In the genomic region with DNA sequence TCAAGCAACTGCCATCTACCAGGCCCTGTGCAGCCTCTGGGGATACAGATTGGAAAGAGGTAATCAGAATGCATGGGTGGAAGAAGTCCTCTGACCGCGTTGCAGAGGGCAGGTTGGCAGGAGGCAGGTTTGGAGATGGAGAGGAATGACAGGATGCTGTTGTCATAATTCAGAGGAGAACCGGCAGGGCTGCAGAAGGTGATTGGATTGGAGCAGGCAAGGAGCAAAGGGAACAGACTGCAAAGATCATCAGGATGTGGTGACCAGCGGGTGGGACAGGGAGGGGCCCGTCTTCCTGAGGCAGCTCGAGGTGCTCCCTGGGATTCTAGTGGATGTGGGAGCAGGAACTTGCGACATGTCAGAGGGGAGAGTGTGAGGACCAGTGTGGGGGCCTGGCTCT, we compare ENCODE assay signal across 10 cellular contexts.
A peak's percentile ranks its signal among the peaks of the same experiment; 100 is the strongest.
DNase-seq lines count a peak whose midpoint lies in the region; ATAC-seq, FAIRE-seq and TF ChIP-seq lines count a peak whose summit lies in the region.
"Had no signal": no experiment of that assay in that cellular context is flagged by ENCODE, and none has a peak within 500 bp of the region (broad histone marks: within the 10 kb centered on the region; RNA-seq: fewer than 3 reads in every experiment).

No MANE protein-coding gene starts in this region.

- peaks cover 78% of the 10 kb centered on the region for H3K79me2 ChIP-seq in astrocyte (ENCODE audit: insufficient read depth, low read length)

- H3K4me3 ChIP-seq in astrocyte (ENCODE audit: insufficient read depth, low read depth, low read length) (no peak overlapping the region), upper lobe of left lung (no peak overlapping the region)

- H3K4me2 ChIP-seq in astrocyte (ENCODE audit: low read length), result peak overlapping the region; percentile 24

- peak overlapping the region; percentile 69 for H3K9ac ChIP-seq in astrocyte (ENCODE audit: low read length)

- no peak for ATAC-seq in activated naive CD8-positive, alpha-beta T cell treated with anti-CD3 and anti-CD28 coated beads, Interleukin-2, amount 10 ng/mL, durations not matched to agents 7 days and 5 days (ENCODE audit: low read depth)
- ATAC-seq in natural killer cell (no peak), upper lobe of left lung (ENCODE audit: low FRiP score in 2 of 2) (no peak)
- ATAC-seq: naive thymus-derived CD4-positive, alpha-beta T cell had no signal

- intact Hi-C loops in natural killer cell (cut with micrococcal nuclease), result no loop called here

- peaks cover 1% of the 10 kb centered on the region for H3K36me3 Mint-ChIP-seq in activated naive CD8-positive, alpha-beta T cell treated with anti-CD3 and anti-CD28 coated beads, Interleukin-2, amount 10 ng/mL, durations not matched to agents 7 days and 5 days
- H3K36me3 Mint-ChIP-seq in activated naive CD8-positive, alpha-beta T cell treated with anti-CD3 and anti-CD28 coated beads for 36 hours, result no peaks in the 10 kb centered on the region
- H3K36me3 Mint-ChIP-seq in astrocyte (ENCODE audit: low read depth, unreplicated experiment), result peaks cover 8% of the 10 kb centered on the region
- no peaks in the 10 kb centered on the region for H3K36me3 Mint-ChIP-seq in natural killer cell

- H4K20me1 ChIP-seq in astrocyte (ENCODE audit: insufficient read depth, low read length), result peaks cover 92% of the 10 kb centered on the region

- peaks cover 2% of the 10 kb centered on the region for H3K36me3 ChIP-seq in astrocyte (ENCODE audit: insufficient read depth, low read length)
- H3K36me3 ChIP-seq in upper lobe of left lung, result peaks cover 0 to 11% (median 2%) of the 10 kb centered on the region in 4 donors

- H3K27ac ChIP-seq in astrocyte (ENCODE audit: low read depth, low read length) (peak overlapping the region; percentile 87), upper lobe of left lung (peak overlapping the region; percentile 83 to 92 (median 88))

- H3K27me3 ChIP-seq in astrocyte (ENCODE audit: insufficient read depth, low read length) (no peaks in the 10 kb centered on the region), upper lobe of left lung (no peaks in the 10 kb centered on the region)

- POLR2A ChIA-PET in activated naive CD8-positive, alpha-beta T cell treated with anti-CD3 and anti-CD28 coated beads, Interleukin-2, amount 10 ng/mL, durations not matched to agents 7 days and 5 days (lab: Charles Lee), result no interaction called here

- H2AFZ ChIP-seq in astrocyte (ENCODE audit: low read depth, low read length), result no peak overlapping the region

- no peak for DNase-seq in activated naive CD8-positive, alpha-beta T cell treated with anti-CD3 and anti-CD28 coated beads, Interleukin-2, amount 10 ng/mL, durations not matched to agents 7 days and 5 days
- DNase-seq in activated naive CD8-positive, alpha-beta T cell treated with anti-CD3 and anti-CD28 coated beads for 36 hours, result no peak
- no peak for DNase-seq in astrocyte (ENCODE audit: low read depth)
- no peak for DNase-seq in natural killer cell
- DNase-seq in upper lobe of left lung, result no peak
- DNase-seq in KG1 (lab: John Stamatoyannopoulos, UW), result no peak
- DNase-seq in globus pallidus (ENCODE audit: low spot score), result no peak
- DNase-seq in Ammon's horn (ENCODE audit: low spot score), result no peak
- DNase-seq: naive thymus-derived CD4-positive, alpha-beta T cell; T-helper 9 cell had no signal

- H3K27ac Mint-ChIP-seq in activated naive CD8-positive, alpha-beta T cell treated with anti-CD3 and anti-CD28 coated beads, Interleukin-2, amount 10 ng/mL, durations not matched to agents 7 days and 5 days, result peak overlapping the region; percentile 47
- no peak overlapping the region for H3K27ac Mint-ChIP-seq in activated naive CD8-positive, alpha-beta T cell treated with anti-CD3 and anti-CD28 coated beads for 36 hours
- H3K27ac Mint-ChIP-seq in astrocyte (ENCODE audit: unreplicated experiment) (peak overlapping the region; percentile 89), natural killer cell (peak overlapping the region; percentile 51 to 95)

- H3K4me1 Mint-ChIP-seq in activated naive CD8-positive, alpha-beta T cell treated with anti-CD3 and anti-CD28 coated beads, Interleukin-2, amount 10 ng/mL, durations not matched to agents 7 days and 5 days, result peaks cover 18% of the 10 kb centered on the region
- H3K4me1 Mint-ChIP-seq in activated naive CD8-positive, alpha-beta T cell treated with anti-CD3 and anti-CD28 coated beads for 36 hours, result peaks cover 7% of the 10 kb centered on the region
- peaks cover 37% of the 10 kb centered on the region for H3K4me1 Mint-ChIP-seq in astrocyte (ENCODE audit: low read depth, unreplicated experiment)
- peaks cover 57 to 93% of the 10 kb centered on the region in 2 donors for H3K4me1 Mint-ChIP-seq in natural killer cell

- TF ChIP-seq POLR2A in upper lobe of left lung (IDR thresholded peaks at IDR 0.05), result no peak

- TF ChIP-seq CTCF in astrocyte (IDR thresholded peaks at IDR 0.05; ENCODE audit: insufficient read depth, low read depth, low read length), result no peak
- TF ChIP-seq CTCF in natural killer cell (IDR thresholded peaks at IDR 0.05), result no peak
- TF ChIP-seq CTCF in upper lobe of left lung (IDR thresholded peaks at IDR 0.05), result no peak

- peaks cover 42% of the 10 kb centered on the region for H3K4me1 ChIP-seq in astrocyte (ENCODE audit: insufficient read depth, low read length)
- peaks cover 71 to 90% (median 79%) of the 10 kb centered on the region in 4 donors for H3K4me1 ChIP-seq in upper lobe of left lung

- no peak for TF ChIP-seq EP300 in upper lobe of left lung (IDR thresholded peaks at IDR 0.05)

- no peak overlapping the region for H3K4me3 Mint-ChIP-seq in activated naive CD8-positive, alpha-beta T cell treated with anti-CD3 and anti-CD28 coated beads, Interleukin-2, amount 10 ng/mL, durations not matched to agents 7 days and 5 days
- H3K4me3 Mint-ChIP-seq in activated naive CD8-positive, alpha-beta T cell treated with anti-CD3 and anti-CD28 coated beads for 36 hours, result no peak overlapping the region
- peak overlapping the region; percentile 3 for H3K4me3 Mint-ChIP-seq in astrocyte (ENCODE audit: unreplicated experiment)
- H3K4me3 Mint-ChIP-seq in natural killer cell, result peak overlapping the region; percentile 38
- H3K4me3 Mint-ChIP-seq: naive thymus-derived CD4-positive, alpha-beta T cell had no signal

- H3K9me3 Mint-ChIP-seq in activated naive CD8-positive, alpha-beta T cell treated with anti-CD3 and anti-CD28 coated beads, Interleukin-2, amount 10 ng/mL, durations not matched to agents 7 days and 5 days, result no peaks in the 10 kb centered on the region
- no peaks in the 10 kb centered on the region for H3K9me3 Mint-ChIP-seq in activated naive CD8-positive, alpha-beta T cell treated with anti-CD3 and anti-CD28 coated beads for 36 hours
- H3K9me3 Mint-ChIP-seq in astrocyte (ENCODE audit: unreplicated experiment) (no peaks in the 10 kb centered on the region), natural killer cell (no peaks in the 10 kb centered on the region)
- H3K9me3 Mint-ChIP-seq: naive thymus-derived CD4-positive, alpha-beta T cell had no signal

- H3K9me3 ChIP-seq in astrocyte (ENCODE audit: insufficient read depth, low read depth, low read length) (no peaks in the 10 kb centered on the region), upper lobe of left lung (no peaks in the 10 kb centered on the region)

- WGBS in upper lobe of left lung, 2 donors, result 46 to 55% methylated on average over 7 of the region's 7 CpGs

- FAIRE-seq in astrocyte (lab: Jason Lieb, UNC), result no peak

- no peaks in the 10 kb centered on the region for H3K27me3 Mint-ChIP-seq in activated naive CD8-positive, alpha-beta T cell treated with anti-CD3 and anti-CD28 coated beads, Interleukin-2, amount 10 ng/mL, durations not matched to agents 7 days and 5 days
- H3K27me3 Mint-ChIP-seq in activated naive CD8-positive, alpha-beta T cell treated with anti-CD3 and anti-CD28 coated beads for 36 hours, result no peaks in the 10 kb centered on the region
- H3K27me3 Mint-ChIP-seq in astrocyte (ENCODE audit: low read depth, unreplicated experiment) (no peaks in the 10 kb centered on the region), natural killer cell (ENCODE audit: low read depth in 2 of 2) (no peaks in the 10 kb centered on the region)
- H3K27me3 Mint-ChIP-seq: naive thymus-derived CD4-positive, alpha-beta T cell had no signal

Comparison
In these comparisons a context has a peak if more than half of its experiments do, and no peak if none do; other contexts are left out.
1. H3K4me3 Mint-ChIP-seq: peak in astrocyte (single experiment) and natural killer cell (single experiment); none in activated naive CD8-positive, alpha-beta T cell treated with anti-CD3 and anti-CD28 coated beads, Interleukin-2, amount 10 ng/mL, durations not matched to agents 7 days and 5 days (single experiment) and activated naive CD8-positive, alpha-beta T cell treated with anti-CD3 and anti-CD28 coated beads for 36 hours (single experiment).